In the genomic region with DNA sequence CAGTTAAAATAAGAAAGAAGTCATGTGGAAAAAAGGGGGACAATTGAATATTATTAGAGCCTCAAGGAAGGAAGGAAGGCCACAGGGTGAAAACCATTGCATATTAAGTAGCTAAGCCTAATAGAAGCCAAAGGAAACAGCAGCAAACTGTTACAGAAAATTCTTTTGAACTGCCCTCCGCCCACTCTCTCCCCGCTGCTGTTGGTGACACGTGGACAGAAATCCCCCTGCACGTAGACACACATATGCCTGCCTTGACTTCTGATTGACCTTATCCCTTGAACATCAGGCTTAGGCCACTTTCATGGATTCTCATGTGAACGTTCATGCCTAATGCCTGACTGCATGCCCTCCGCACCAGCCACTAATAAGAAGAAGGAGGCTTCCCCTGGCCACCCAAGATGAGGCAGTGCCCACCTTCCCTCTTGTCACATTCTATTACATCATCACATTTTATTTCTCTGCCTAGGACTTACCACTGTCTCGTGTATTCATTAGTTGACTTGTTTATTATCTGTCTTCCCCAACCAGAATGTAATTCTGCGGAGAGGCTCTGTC, we compare ENCODE assay signal across 11 cellular contexts.
A peak's percentile ranks its signal among the peaks of the same experiment; 100 is the strongest.
DNase-seq lines count a peak whose midpoint lies in the region; ATAC-seq and TF ChIP-seq lines count a peak whose summit lies in the region.
"Had no signal": no experiment of that assay in that cellular context is flagged by ENCODE, and none has a peak within 500 bp of the region (broad histone marks: within the 10 kb centered on the region; RNA-seq: fewer than 3 reads in every experiment).

No MANE protein-coding gene starts in this region.

- no peak for TF ChIP-seq CTCF in activated CD8-positive, alpha-beta T cell treated with anti-CD3 and anti-CD28 coated beads for 36 hours (IDR thresholded peaks at IDR 0.05)
- no peak for TF ChIP-seq CTCF in osteoblast (IDR thresholded peaks at IDR 0.05; ENCODE audit: extremely low read depth, low read depth, low read length)
- no peak for TF ChIP-seq CTCF in upper lobe of right lung (IDR thresholded peaks at IDR 0.05)

- H2AFZ ChIP-seq in osteoblast (ENCODE audit: low read length), result no peak overlapping the region

- H3K79me2 ChIP-seq in osteoblast (ENCODE audit: insufficient read depth, low read length), result no peaks in the 10 kb centered on the region

- H3K9me3 Mint-ChIP-seq in activated CD8-positive, alpha-beta T cell treated with anti-CD3 and anti-CD28 coated beads for 36 hours, result no peaks in the 10 kb centered on the region

- ATAC-seq in GM18511 (IDR thresholded peaks at IDR 0.05; ENCODE audit: unreplicated experiment) (peak; percentile 16), HG02571 (IDR thresholded peaks at IDR 0.05; ENCODE audit: unreplicated experiment) (peak; percentile 5), upper lobe of right lung (no peak)
- peak; percentile 10 for ATAC-seq in activated CD8-positive, alpha-beta T cell treated with anti-CD3 and anti-CD28 coated beads for 36 hours

- H3K36me3 ChIP-seq in osteoblast (ENCODE audit: insufficient read depth, low read length) (no peaks in the 10 kb centered on the region), upper lobe of right lung (no peaks in the 10 kb centered on the region)
- no peaks in the 10 kb centered on the region for H3K36me3 ChIP-seq in effector memory CD4-positive, alpha-beta T cell (ENCODE audit: control insufficient read depth, insufficient read depth, low read length)
- H3K36me3 ChIP-seq: esophagus muscularis mucosa had no signal

- CTCF ChIA-PET in activated CD8-positive, alpha-beta T cell treated with anti-CD3 and anti-CD28 coated beads for 36 hours (lab: Charles Lee), result interaction anchor here (1.7 kb wide), 1 partner anchor 9 kb away, joined by 8 read pairs; no protein-coding TSS in a partner anchor

- H3K4me1 ChIP-seq in osteoblast (ENCODE audit: insufficient read depth, low read length), result peaks cover 15% of the 10 kb centered on the region
- no peaks in the 10 kb centered on the region for H3K4me1 ChIP-seq in upper lobe of right lung
- peaks cover 13% of the 10 kb centered on the region for H3K4me1 ChIP-seq in effector memory CD4-positive, alpha-beta T cell (ENCODE audit: control insufficient read depth, insufficient read depth, low read length, poor library complexity, severe bottlenecking)

- H3K9me3 ChIP-seq in osteoblast (ENCODE audit: low read depth, low read length) (no peaks in the 10 kb centered on the region), upper lobe of right lung (no peaks in the 10 kb centered on the region)
- H3K9me3 ChIP-seq in effector memory CD4-positive, alpha-beta T cell (ENCODE audit: control insufficient read depth, low read length), result no peaks in the 10 kb centered on the region
- H3K9me3 ChIP-seq: esophagus muscularis mucosa had no signal

- intact Hi-C loops in activated CD8-positive, alpha-beta T cell treated with anti-CD3 and anti-CD28 coated beads for 36 hours (cut with micrococcal nuclease), result no loop called here
- intact Hi-C loops in upper lobe of right lung (cut with DNase I), result no loop called here

- peak overlapping the region; percentile 40 for H3K4me2 ChIP-seq in osteoblast (ENCODE audit: insufficient read depth, low read length)

- DNase-seq in activated CD8-positive, alpha-beta T cell treated with anti-CD3 and anti-CD28 coated beads for 36 hours, result peak; percentile 62
- DNase-seq in osteoblast (ENCODE audit: insufficient read length, low spot score, missing footprints), result no peak
- no peak for DNase-seq in medulla oblongata (ENCODE audit: extremely low spot score)
- DNase-seq in upper lobe of right lung, result no peak
- DNase-seq in anterior cingulate cortex (lab: John Stamatoyannopoulos, UW), result no peak
- DNase-seq in effector memory CD4-positive, alpha-beta T cell, result no peak
- DNase-seq: H7, NCI-H524 had no signal

- H3K4me3 ChIP-seq in osteoblast (ENCODE audit: insufficient read depth, low read length) (no peak overlapping the region), upper lobe of right lung (no peak overlapping the region)
- no peak overlapping the region for H3K4me3 ChIP-seq in effector memory CD4-positive, alpha-beta T cell (ENCODE audit: insufficient read depth, low read depth, low read length, poor library complexity, severe bottlenecking)
- H3K4me3 ChIP-seq: esophagus muscularis mucosa had no signal

- H3K4me3 Mint-ChIP-seq in activated CD8-positive, alpha-beta T cell treated with anti-CD3 and anti-CD28 coated beads for 36 hours, result no peak overlapping the region

- peak overlapping the region; percentile 62 for H3K27ac Mint-ChIP-seq in activated CD8-positive, alpha-beta T cell treated with anti-CD3 and anti-CD28 coated beads for 36 hours

- no peaks in the 10 kb centered on the region for H3K36me3 Mint-ChIP-seq in activated CD8-positive, alpha-beta T cell treated with anti-CD3 and anti-CD28 coated beads for 36 hours (ENCODE audit: low read depth)

- POLR2A ChIA-PET in activated CD8-positive, alpha-beta T cell treated with anti-CD3 and anti-CD28 coated beads for 36 hours (lab: Charles Lee), result interaction anchor here (1.1 to 1.3 kb wide), 4 partner anchors 14 to 122 kb away, joined by 3 to 5 read pairs (median 4); no protein-coding TSS in a partner anchor

- H3K27me3 Mint-ChIP-seq in activated CD8-positive, alpha-beta T cell treated with anti-CD3 and anti-CD28 coated beads for 36 hours, result peaks cover 4% of the 10 kb centered on the region

- H3K4me1 Mint-ChIP-seq in activated CD8-positive, alpha-beta T cell treated with anti-CD3 and anti-CD28 coated beads for 36 hours (ENCODE audit: low read depth), result peaks cover 36% of the 10 kb centered on the region

- H4K20me1 ChIP-seq in osteoblast (ENCODE audit: insufficient read depth, low read length), result no peaks in the 10 kb centered on the region

- no peaks in the 10 kb centered on the region for H3K27me3 ChIP-seq in osteoblast (ENCODE audit: insufficient read depth, low read length)
- no peaks in the 10 kb centered on the region for H3K27me3 ChIP-seq in upper lobe of right lung
- H3K27me3 ChIP-seq in effector memory CD4-positive, alpha-beta T cell (replicated peaks; ENCODE audit: control insufficient read depth, insufficient read depth, low read length, poor library complexity, severe bottlenecking), result no peaks in the 10 kb centered on the region
- H3K27me3 ChIP-seq: esophagus muscularis mucosa had no signal

- peak overlapping the region; percentile 49 for H3K27ac ChIP-seq in osteoblast (ENCODE audit: low read depth, low read length)
- H3K27ac ChIP-seq in upper lobe of right lung, result no peak overlapping the region
- H3K27ac ChIP-seq in effector memory CD4-positive, alpha-beta T cell (ENCODE audit: insufficient read depth, low read length, poor library complexity, severe bottlenecking), result no peak overlapping the region
- H3K27ac ChIP-seq: esophagus muscularis mucosa had no signal
